ENCODE assay signal across 23 cellular contexts in the genomic region with DNA sequence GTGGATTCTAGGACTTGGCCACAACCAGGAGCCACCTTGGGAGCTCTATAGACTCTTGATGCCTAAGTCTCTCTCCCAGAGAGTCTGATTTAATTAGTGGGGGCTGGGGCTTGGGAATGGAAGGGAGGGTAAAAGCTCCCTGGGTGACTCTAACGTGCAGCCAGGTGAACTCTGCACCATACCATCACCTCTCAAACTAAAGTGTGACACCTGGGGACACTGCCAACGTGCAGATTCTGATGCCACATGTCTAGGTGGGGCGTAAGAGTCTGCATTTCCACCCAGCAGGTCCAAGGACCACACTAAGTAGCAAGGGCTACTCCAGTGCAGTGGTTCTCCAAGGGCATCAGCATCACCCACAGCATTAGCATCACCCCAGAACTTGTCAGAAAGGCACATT.
"Had no signal": no experiment of that assay in that cellular context is flagged by ENCODE, and none has a peak within 500 bp of the region (broad histone marks: within the 10 kb centered on the region; RNA-seq: fewer than 3 reads in every experiment).

No MANE protein-coding gene starts in this region.

- H3K36me3 Mint-ChIP-seq: mesothelial cell of epicardium; naive thymus-derived CD8-positive, alpha-beta T cell had no signal

- DNase-seq: activated CD4-positive, alpha-beta memory T cell treated with anti-CD3 and anti-CD28 coated beads, Interleukin-2, amount 10 ng/mL, durations not matched to agents 7 days and 5 days; activated CD4-positive, alpha-beta T cell treated with anti-CD3 and anti-CD28 coated beads, Interleukin-2, amount 10 ng/mL, durations not matched to agents 24 days and 14 days; activated gamma-delta T cell; activated naive CD4-positive, alpha-beta T cell treated with anti-CD3 and anti-CD28 coated beads, Interleukin-2, amount 50 U/mL, for 16 hours; activated T-cell treated with anti-CD3 and anti-CD28 coated beads for 4 hours; effector memory CD4-positive, alpha-beta T cell; foreskin keratinocyte; left lung; naive thymus-derived CD8-positive, alpha-beta T cell; ovary; stimulated activated CD4-positive, alpha-beta T cell treated with anti-CD3 and anti-CD28 coated beads, Interleukin-12 subunit alpha, Interleukin-12 subunit beta, amount 100 ng/mL, for 4 hours; stimulated activated CD4-positive, alpha-beta T cell treated with anti-CD3 and anti-CD28 coated beads, Interleukin-4, amount 100 ng/mL, for 4 hours; stimulated activated naive CD8-positive, alpha-beta T cell treated with anti-CD3 and anti-CD28 coated beads, Interleukin-15, amount 100 ng/mL, for 72 hours; T-cell had no signal

- H3K9me3 Mint-ChIP-seq: activated CD4-positive, alpha-beta memory T cell treated with anti-CD3 and anti-CD28 coated beads, Interleukin-2, amount 10 ng/mL, durations not matched to agents 7 days and 5 days; activated CD4-positive, alpha-beta T cell treated with anti-CD3 and anti-CD28 coated beads, Interleukin-2, amount 10 ng/mL, durations not matched to agents 24 days and 14 days; activated T-helper 1 cell treated with anti-CD3 and anti-CD28 coated beads, Interleukin-12 subunit alpha, Interleukin-12 subunit beta, Interleukin-2, Interleukin-4 antibody, amounts not matched to agents 30 ng/mL and 10 ng/mL and 1 ng/mL, durations not matched to agents 14 hours and 24 hours and 36 hours; mesothelial cell of epicardium; naive thymus-derived CD8-positive, alpha-beta T cell; stimulated activated naive CD8-positive, alpha-beta T cell treated with anti-CD3 and anti-CD28 coated beads, Interleukin-15, amount 100 ng/mL, for 72 hours; T-cell; T-helper 2 cell treated with Interferon-gamma antibody and Interleukin-4, amounts not matched to agents 5 μg/mL and 100 μg/mL, for 36 hours had no signal

- ATAC-seq: foreskin keratinocyte; left lung; naive thymus-derived CD8-positive, alpha-beta T cell; stimulated activated naive CD8-positive, alpha-beta T cell treated with anti-CD3 and anti-CD28 coated beads, Interleukin-15, amount 100 ng/mL, for 72 hours; T-cell had no signal

- H3K27ac ChIP-seq: foreskin keratinocyte, neutrophil, ovary, prostate gland, suprapubic skin, tibial nerve, VCaP had no signal

- H3K27me3 ChIP-seq: foreskin keratinocyte, left lung, neutrophil, ovary, suprapubic skin, tibial nerve had no signal

- H3K4me3 Mint-ChIP-seq: activated CD4-positive, alpha-beta memory T cell treated with anti-CD3 and anti-CD28 coated beads, Interleukin-2, amount 10 ng/mL, durations not matched to agents 7 days and 5 days; activated CD4-positive, alpha-beta T cell treated with anti-CD3 and anti-CD28 coated beads, Interleukin-2, amount 10 ng/mL, durations not matched to agents 24 days and 14 days; activated T-helper 1 cell treated with anti-CD3 and anti-CD28 coated beads, Interleukin-12 subunit alpha, Interleukin-12 subunit beta, Interleukin-2, Interleukin-4 antibody, amounts not matched to agents 30 ng/mL and 10 ng/mL and 1 ng/mL, durations not matched to agents 14 hours and 24 hours and 36 hours; brain; mesothelial cell of epicardium; stimulated activated naive CD8-positive, alpha-beta T cell treated with anti-CD3 and anti-CD28 coated beads, Interleukin-15, amount 100 ng/mL, for 72 hours; T-cell; T-helper 2 cell treated with Interferon-gamma antibody and Interleukin-4, amounts not matched to agents 5 μg/mL and 100 μg/mL, for 36 hours had no signal

- H3K9me3 ChIP-seq: left lung, neutrophil, ovary, prostate gland, suprapubic skin, tibial nerve had no signal

- H3K4me1 ChIP-seq: foreskin keratinocyte, prostate gland had no signal

- H3K27me3 Mint-ChIP-seq: activated CD4-positive, alpha-beta memory T cell treated with anti-CD3 and anti-CD28 coated beads, Interleukin-2, amount 10 ng/mL, durations not matched to agents 7 days and 5 days; activated CD4-positive, alpha-beta T cell treated with anti-CD3 and anti-CD28 coated beads, Interleukin-2, amount 10 ng/mL, durations not matched to agents 24 days and 14 days; brain; stimulated activated naive CD8-positive, alpha-beta T cell treated with anti-CD3 and anti-CD28 coated beads, Interleukin-15, amount 100 ng/mL, for 72 hours had no signal

- H3K4me3 ChIP-seq: left lung, ovary, prostate gland, suprapubic skin, tibial nerve had no signal

- H3K36me3 ChIP-seq: left lung, neutrophil, ovary, prostate gland, suprapubic skin, tibial nerve had no signal
